In the genomic region with DNA sequence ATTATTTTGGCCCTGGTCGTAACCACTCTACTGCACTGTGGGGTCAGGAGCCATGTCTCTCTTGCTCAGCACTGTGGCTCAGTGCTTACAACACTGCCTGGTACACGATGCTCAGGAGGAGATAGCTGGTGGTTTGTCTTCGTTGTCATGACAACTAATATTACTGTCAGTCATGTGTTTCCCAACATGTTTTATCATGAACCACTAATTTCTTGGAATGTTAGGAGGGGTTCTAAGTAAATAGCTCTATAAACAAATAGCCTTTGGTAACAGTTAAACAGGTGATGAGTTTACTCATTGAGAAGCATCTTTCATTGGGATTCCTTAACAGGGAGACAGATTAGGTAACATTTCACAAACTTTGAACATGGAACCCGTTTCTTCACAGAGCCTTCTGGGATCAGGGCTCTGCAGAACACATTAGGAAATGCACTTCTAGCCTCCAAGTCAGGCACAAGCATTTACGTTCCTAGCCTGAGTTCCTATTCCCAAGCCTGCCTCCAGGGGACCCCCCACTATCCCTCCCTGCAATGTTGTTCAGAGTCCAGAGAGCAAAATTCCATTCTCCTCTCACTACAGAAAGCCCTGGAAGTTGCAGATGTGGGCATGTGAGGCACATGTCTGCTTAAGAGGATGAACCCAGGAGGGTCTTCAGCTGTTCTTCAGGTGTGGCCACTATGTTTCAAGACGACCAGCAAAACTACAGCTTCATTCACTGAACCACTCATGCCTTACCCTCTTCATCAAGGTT, we compare ENCODE assay signal across 13 cellular contexts. TPM values are rescaled to one million over a fixed set of nuclear protein-coding genes. Genes with fewer than 3 reads are reported as not detected.
DNase-seq lines count a peak whose midpoint lies in the region; ATAC-seq and TF ChIP-seq lines count a peak whose summit lies in the region.
"Had no signal": no experiment of that assay in that cellular context is flagged by ENCODE, and none has a peak within 500 bp of the region (broad histone marks: within the 10 kb centered on the region; RNA-seq: fewer than 3 reads in every experiment).

No MANE protein-coding gene starts in this region.

- H3K4me1 ChIP-seq in A673 (ENCODE audit: insufficient read depth, low read length, poor library complexity, severe bottlenecking), result no peaks in the 10 kb centered on the region
- H3K4me1 ChIP-seq in GM23338 (ENCODE audit: insufficient read depth), result no peaks in the 10 kb centered on the region
- H3K4me1 ChIP-seq in effector memory CD4-positive, alpha-beta T cell (ENCODE audit: control insufficient read depth, insufficient read depth, low read length, poor library complexity, severe bottlenecking), result no peaks in the 10 kb centered on the region
- H3K4me1 ChIP-seq in Peyer's patch, result no peaks in the 10 kb centered on the region
- H3K4me1 ChIP-seq: BLaER1, heart left ventricle had no signal

- no peak overlapping the region for H3K27ac ChIP-seq in A673 (ENCODE audit: low read depth, low read length, poor library complexity, severe bottlenecking)
- H3K27ac ChIP-seq in GM23338 (ENCODE audit: low read depth), result no peak overlapping the region
- H3K27ac ChIP-seq in effector memory CD4-positive, alpha-beta T cell (ENCODE audit: insufficient read depth, low read length, poor library complexity, severe bottlenecking), result no peak overlapping the region
- no peak overlapping the region for H3K27ac ChIP-seq in Peyer's patch
- H3K27ac ChIP-seq: BLaER1, heart left ventricle, skin epidermis had no signal

- no peaks in the 10 kb centered on the region for H3F3A ChIP-seq in GM23338 (replicated peaks; ENCODE audit: low read depth)

- TF ChIP-seq CTCF in A673 (conservative IDR thresholded peaks at IDR 0.05; ENCODE audit: low read depth, low read length), result 0 out of 2 replicates have a peak, but pooled peaks have one; percentile 34
- TF ChIP-seq CTCF in GM23338 (conservative IDR thresholded peaks at IDR 0.05; ENCODE audit: low read depth in 2 of 2), result peak; percentile 51 to 52
- no peak for TF ChIP-seq CTCF in WTC11 (IDR thresholded peaks at IDR 0.05)
- no peak for TF ChIP-seq CTCF in Peyer's patch (IDR thresholded peaks at IDR 0.05)

- H3K9me2 ChIP-seq in GM23338 (ENCODE audit: insufficient read depth), result no peaks in the 10 kb centered on the region

- no peak for TF ChIP-seq POLR2A in Peyer's patch (IDR thresholded peaks at IDR 0.05)

- POLR2A ChIA-PET in A673 (lab: Charles Lee; ENCODE audit: low non-redundant PET), result no interaction called here
- POLR2A ChIA-PET in WTC11 (lab: Charles Lee), result no interaction called here

- H3K4me3 ChIP-seq in A673 (ENCODE audit: low read depth, low read length, poor library complexity, severe bottlenecking) (no peak overlapping the region), GM23338 (no peak overlapping the region), Peyer's patch (no peak overlapping the region)
- no peak overlapping the region for H3K4me3 ChIP-seq in effector memory CD4-positive, alpha-beta T cell (ENCODE audit: insufficient read depth, low read depth, low read length, poor library complexity, severe bottlenecking)
- H3K4me3 ChIP-seq: BLaER1, heart left ventricle, skin epidermis had no signal

- peaks cover 1% of the 10 kb centered on the region for H3K9me3 ChIP-seq in A673 (ENCODE audit: low read depth, low read length, poor library complexity, severe bottlenecking)
- no peaks in the 10 kb centered on the region for H3K9me3 ChIP-seq in effector memory CD4-positive, alpha-beta T cell (ENCODE audit: control insufficient read depth, low read length)
- peaks cover 0 to 2% (median 0%) of the 10 kb centered on the region in 4 donors for H3K9me3 ChIP-seq in Peyer's patch

- intact Hi-C loops in A673 (cut with micrococcal nuclease; ENCODE audit: unreplicated experiment), result no loop called here

- peaks cover 10% of the 10 kb centered on the region for H3K36me3 Mint-ChIP-seq in GM23338 (ENCODE audit: low read depth)
- H3K36me3 Mint-ChIP-seq in WTC11, result peaks cover 13% of the 10 kb centered on the region

- H4K20me1 ChIP-seq in GM23338 (replicated peaks; ENCODE audit: insufficient read depth), result no peaks in the 10 kb centered on the region
- H4K20me1 ChIP-seq: BLaER1 had no signal

- H3K4me3 Mint-ChIP-seq in GM23338, result no peak overlapping the region
- no peak overlapping the region for H3K4me3 Mint-ChIP-seq in WTC11

- ATAC-seq in GM23338 (peak; percentile 93), WTC11 (peak; percentile 93)
- ATAC-seq: heart left ventricle had no signal

- CTCF ChIA-PET in A673 (lab: Charles Lee), result no interaction called here
- CTCF ChIA-PET in WTC11 (lab: Charles Lee), result no interaction called here

- H3K27ac Mint-ChIP-seq in GM23338, result no peak overlapping the region
- no peak overlapping the region for H3K27ac Mint-ChIP-seq in WTC11

- H3K79me2 ChIP-seq in GM23338 (replicated peaks; ENCODE audit: insufficient read depth), result no peaks in the 10 kb centered on the region

- H3K4me2 ChIP-seq in GM23338, result no peak overlapping the region
- H3K4me2 ChIP-seq: BLaER1 had no signal

- H2AFZ ChIP-seq in GM23338, result no peak overlapping the region

- no peaks in the 10 kb centered on the region for H3K27me3 ChIP-seq in A673 (replicated peaks; ENCODE audit: insufficient read depth, low read depth, low read length, poor library complexity)
- H3K27me3 ChIP-seq in GM23338 (ENCODE audit: insufficient read depth), result no peaks in the 10 kb centered on the region
- H3K27me3 ChIP-seq in effector memory CD4-positive, alpha-beta T cell (replicated peaks; ENCODE audit: control insufficient read depth, insufficient read depth, low read length, poor library complexity, severe bottlenecking), result no peaks in the 10 kb centered on the region
- H3K27me3 ChIP-seq in Peyer's patch, result no peaks in the 10 kb centered on the region
- H3K27me3 ChIP-seq: BLaER1, heart left ventricle had no signal

- H3K36me3 ChIP-seq in A673 (ENCODE audit: insufficient read depth, low read length, poor library complexity, severe bottlenecking) (no peaks in the 10 kb centered on the region), GM23338 (ENCODE audit: insufficient read depth) (no peaks in the 10 kb centered on the region), Peyer's patch (no peaks in the 10 kb centered on the region)
- no peaks in the 10 kb centered on the region for H3K36me3 ChIP-seq in effector memory CD4-positive, alpha-beta T cell (ENCODE audit: control insufficient read depth, insufficient read depth, low read length)
- H3K36me3 ChIP-seq: heart left ventricle had no signal

- DNase-seq in A673 (ENCODE audit: low spot score), result peak; percentile 17
- DNase-seq in GM23338 (ENCODE audit: low spot score), result peak; percentile 67
- DNase-seq in WTC11 (ENCODE audit: low spot score), result peak; percentile 38
- peak; percentile 19 for DNase-seq in glomerular visceral epithelial cell (ENCODE audit: extremely low spot score)
- DNase-seq in effector memory CD4-positive, alpha-beta T cell, result no peak
- DNase-seq in activated CD4-positive, alpha-beta T cell treated with anti-CD3 and anti-CD28 coated beads, Interleukin-2, amount 50 U/mL, for 48 hours, result no peak
- no peak for DNase-seq in DMS53 treated with DMSO at 0.1 percent for 48 hours (lab: John Stamatoyannopoulos, UW; ENCODE audit: unreplicated experiment)
- no peak for DNase-seq in Peyer's patch
- DNase-seq: caudate nucleus, heart left ventricle, NCI-H510A treated with DMSO at 0.1 percent for 48 hours had no signal

- no TSS peak for BruUV-seq in A673 (replicated peaks; lab: Mats Ljungman, UMichigan)

- H3K4me1 Mint-ChIP-seq in GM23338 (no peaks in the 10 kb centered on the region), WTC11 (no peaks in the 10 kb centered on the region)

- H3K27me3 Mint-ChIP-seq in GM23338 (ENCODE audit: insufficient read depth, low read depth, poor library complexity), result peaks cover 3% of the 10 kb centered on the region
- H3K27me3 Mint-ChIP-seq in WTC11 (ENCODE audit: low read depth), result no peaks in the 10 kb centered on the region

- H3K9me3 Mint-ChIP-seq in GM23338 (peaks cover 11% of the 10 kb centered on the region), WTC11 (peaks cover 13% of the 10 kb centered on the region)

TF ChIP-seq in GM23338, 12 proteins besides CTCF, POLR2A, EP300 and RAD21 (continues in another document):
- TF ChIP-seq ETS1 (IDR thresholded peaks at IDR 0.05), result no peak
- no peak for TF ChIP-seq STAT1 (IDR thresholded peaks at IDR 0.05; ENCODE audit: unreplicated experiment)
- TF ChIP-seq ZNF114 (CRISPR knock-in tag; IDR thresholded peaks at IDR 0.05), result no peak

TF ChIP-seq in WTC11, 78 proteins besides CTCF, POLR2A, EP300 and RAD21 (continues in another document):
- TF ChIP-seq OVOL2 (CRISPR knock-in tag; IDR thresholded peaks at IDR 0.05; ENCODE audit: borderline replicate concordance) (no peak), E2F1 (CRISPR knock-in tag; IDR thresholded peaks at IDR 0.05) (no peak), MLX (CRISPR knock-in tag; IDR thresholded peaks at IDR 0.05) (no peak)
- TF ChIP-seq, protein P1, sequence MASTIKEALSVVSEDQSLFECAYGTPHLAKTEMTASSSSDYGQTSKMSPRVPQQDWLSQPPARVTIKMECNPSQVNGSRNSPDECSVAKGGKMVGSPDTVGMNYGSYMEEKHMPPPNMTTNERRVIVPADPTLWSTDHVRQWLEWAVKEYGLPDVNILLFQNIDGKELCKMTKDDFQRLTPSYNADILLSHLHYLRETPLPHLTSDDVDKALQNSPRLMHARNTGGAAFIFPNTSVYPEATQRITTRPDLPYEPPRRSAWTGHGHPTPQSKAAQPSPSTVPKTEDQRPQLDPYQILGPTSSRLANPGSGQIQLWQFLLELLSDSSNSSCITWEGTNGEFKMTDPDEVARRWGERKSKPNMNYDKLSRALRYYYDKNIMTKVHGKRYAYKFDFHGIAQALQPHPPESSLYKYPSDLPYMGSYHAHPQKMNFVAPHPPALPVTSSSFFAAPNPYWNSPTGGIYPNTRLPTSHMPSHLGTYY (CRISPR knock-in tag; IDR thresholded peaks at IDR 0.05), result no peak

RNA-seq across cellular contexts. Expression of gene RBM44, which starts 6.4 kb away (rescaled TPM):
- total RNA-seq in A673 (2021) (0.95 and 1.4 TPM in 2 replicates), WTC11 (2021) (0.53 to 1.3 TPM (median 0.71 TPM) in 3 replicates), Peyer's patch (1 to 10 TPM in 2 of 4 donors, under 1 TPM in 2; 0.38 to 2.5 (median 1.4) TPM)
- 0.19 and 0.87 TPM in 2 replicates for total RNA-seq in GM23338 (2014; rRNA removed; shearing (Covaris generic))
- polyA plus RNA-seq in GM23338 (2016; fragmentation: Nextera tagmentation; extraction: Ambion mirVana), result 0.21 and 0.29 TPM in 2 replicates

Comparison
In these comparisons a context has a peak if more than half of its experiments do, and no peak if none do; other contexts are left out.
1. DNase-seq: peak in A673 (single experiment), GM23338 (single experiment), WTC11 (single experiment) and glomerular visceral epithelial cell (single experiment); none in effector memory CD4-positive, alpha-beta T cell (0 of 3), activated CD4-positive, alpha-beta T cell treated with anti-CD3 and anti-CD28 coated beads, Interleukin-2, amount 50 U/mL, for 48 hours (0 of 2), DMS53 treated with DMSO at 0.1 percent for 48 hours (single experiment) and Peyer's patch (0 of 3).
2. CTCF ChIP-seq: peak in A673 (single experiment) and GM23338 (2 of 2); none in WTC11 (single experiment) and Peyer's patch (0 of 6).